ENCODE assay signal across 17 cellular contexts in genomic region chr18:61876899-61877298, GRCh38. TPM values are rescaled to one million over a fixed set of nuclear protein-coding genes. Genes with fewer than 3 reads are reported as not detected.
DNase-seq lines count a peak whose midpoint lies in the region; TF ChIP-seq lines count a peak whose summit lies in the region.
"Had no signal": no experiment of that assay in that cellular context is flagged by ENCODE, and none has a peak within 500 bp of the region (broad histone marks: within the 10 kb centered on the region; RNA-seq: fewer than 3 reads in every experiment).

No MANE protein-coding gene starts in this region.

- H3K27ac ChIP-seq in dorsolateral prefrontal cortex = peak overlapping the region in 51 of 59 donors; percentile 11 to 88 (median 71)
- peak overlapping the region; percentile 54 for H3K27ac ChIP-seq in layer of hippocampus (ENCODE audit: low read depth, low read length)
- H3K27ac ChIP-seq in substantia nigra (ENCODE audit: low read depth, low read length, poor library complexity, severe bottlenecking) = peak overlapping the region; percentile 78
- H3K27ac ChIP-seq: RWPE1 had no signal

- H3K4me3 ChIP-seq in dorsolateral prefrontal cortex = peak overlapping the region in 35 of 59 donors; percentile 0 to 50 (median 20)

- intact Hi-C loops in dorsolateral prefrontal cortex (cut with DNase I) = loop anchor here in 1 of 2 donors (2.0 kb wide), 1 partner anchor 34 kb away; no protein-coding TSS in a partner anchor

- H3K27me3 ChIP-seq in dorsolateral prefrontal cortex = peaks cover 0 to 2% (median 0%) of the 10 kb centered on the region in 45 donors
- no peaks in the 10 kb centered on the region for H3K27me3 ChIP-seq in layer of hippocampus (ENCODE audit: control insufficient read depth, insufficient read depth, low read length)

- peak in 3 of 56 donors; percentile 11 to 13 (median 12) for TF ChIP-seq CTCF in dorsolateral prefrontal cortex (IDR thresholded peaks at IDR 0.05 in 54 of 56, conservative IDR thresholded peaks at IDR 0.05 in 2 of 56; ENCODE audit: low read depth in 1 of 56, partially characterized antibody in 56 of 56)

- peak; percentile 21 for DNase-seq in NCI-H345 treated with DMSO at 0.1 percent for 48 hours (lab: John Stamatoyannopoulos, UW; ENCODE audit: unreplicated experiment)
- peak in 4 of 10 donors; percentile 46 to 78 (median 61) for DNase-seq in dorsolateral prefrontal cortex
- peak in 40 of 49 donors; percentile 6 to 84 (median 50) for DNase-seq in substantia nigra (lab: John Stamatoyannopoulos, UW)
- DNase-seq in activated T-cell treated with anti-CD3 and anti-CD28 coated beads, Interleukin-2, amount 50 U/mL, for 1 hour = no peak
- no peak for DNase-seq in SKM-1 treated with dmso at 0.1 percent for 144 hours (lab: John Stamatoyannopoulos, UW; ENCODE audit: unreplicated experiment)
- DNase-seq in NCI-H446 (lab: John Stamatoyannopoulos, UW) = no peak
- DNase-seq: ACHN; CD4-positive, alpha-beta T cell; HFFc6; Kasumi-1; MM.1S; NCI-H1092 treated with DMSO at 0.1 percent for 48 hours; NCI-H1694; NCI-H226; NCI-H774 had no signal

RNA-seq across cellular contexts. Expression of gene RNF152, which starts 15.9 kb away (rescaled TPM):
- 10 to 100 TPM in 118 of 120 experiments, 1 to 10 TPM in 2; 8.9 to 49.9 (median 17.9) TPM for total RNA-seq in dorsolateral prefrontal cortex

Comparison
In these comparisons a context has a peak if more than half of its experiments do, and no peak if none do; other contexts are left out.
1. DNase-seq: peak in NCI-H345 treated with DMSO at 0.1 percent for 48 hours (single experiment) and substantia nigra (40 of 49); none in activated T-cell treated with anti-CD3 and anti-CD28 coated beads, Interleukin-2, amount 50 U/mL, for 1 hour (single experiment), SKM-1 treated with dmso at 0.1 percent for 144 hours (single experiment) and NCI-H446 (0 of 2).
2. Peak in every context shown above with its lines, with median percentiles within 50 percentile points of each other: H3K27ac ChIP-seq.